ENCODE assay signal across 13 cellular contexts in the genomic region with DNA sequence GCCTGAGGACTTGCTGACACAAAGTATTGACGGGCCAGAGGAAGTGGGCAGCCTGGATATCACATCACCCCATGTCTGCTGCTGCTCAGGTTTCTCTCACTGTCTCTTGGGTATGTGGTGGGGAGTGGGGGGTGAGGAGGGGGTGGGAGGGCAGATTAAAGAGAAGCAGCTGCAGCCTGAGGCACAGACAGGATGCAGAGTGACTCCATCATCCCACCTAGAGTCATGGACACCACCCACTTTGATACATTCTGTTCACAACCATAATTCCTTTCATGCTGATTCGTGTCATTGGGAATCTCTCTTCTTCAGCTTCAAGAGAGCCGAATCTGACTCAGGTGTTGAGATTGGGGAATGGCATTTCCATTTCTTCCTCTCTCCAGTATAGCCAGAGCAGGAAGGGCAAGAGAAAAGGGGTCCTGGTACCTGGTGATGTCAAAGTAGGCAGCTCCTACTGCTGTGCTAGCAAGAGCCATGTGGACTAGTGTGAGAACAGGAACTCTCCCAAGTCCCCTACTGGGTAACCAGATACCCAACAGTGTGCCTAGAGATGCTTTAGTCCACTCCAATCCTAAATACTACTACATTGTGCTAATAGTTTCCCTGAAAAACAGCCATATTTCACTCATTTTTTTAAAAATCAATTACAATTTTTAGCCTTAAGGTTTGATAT. TPM values are rescaled to one million over a fixed set of nuclear protein-coding genes. Genes with fewer than 3 reads are reported as not detected.
DNase-seq lines count a peak whose midpoint lies in the region; ATAC-seq and TF ChIP-seq lines count a peak whose summit lies in the region.
"Had no signal": no experiment of that assay in that cellular context is flagged by ENCODE, and none has a peak within 500 bp of the region (broad histone marks: within the 10 kb centered on the region; RNA-seq: fewer than 3 reads in every experiment).

No MANE protein-coding gene starts in this region.

- H3K4me3 Mint-ChIP-seq in CD4-positive, alpha-beta memory T cell: no peak overlapping the region
- peak overlapping the region in 5 of 10 donors; percentile 14 to 51 (median 15) for H3K4me3 Mint-ChIP-seq in naive thymus-derived CD4-positive, alpha-beta T cell
- H3K4me3 Mint-ChIP-seq: H9 had no signal

- no peak for TF ChIP-seq CTCF in body of pancreas (IDR thresholded peaks at IDR 0.05)

- H3K36me3 ChIP-seq in CD4-positive, alpha-beta memory T cell (ENCODE audit: insufficient read depth, low read length): no peaks in the 10 kb centered on the region
- H3K36me3 ChIP-seq in adipocyte (ENCODE audit: control insufficient read depth, insufficient read depth, low read length, severe bottlenecking) (peaks cover 47% of the 10 kb centered on the region), body of pancreas (replicated peaks in 1 of 2; ENCODE audit: insufficient read depth in 1 of 2, low read depth in 2 of 2) (no peaks in the 10 kb centered on the region)
- no peaks in the 10 kb centered on the region for H3K36me3 ChIP-seq in naive thymus-derived CD4-positive, alpha-beta T cell (ENCODE audit: control insufficient read depth in 2 of 3, insufficient read depth in 3 of 3, low read length in 3 of 3)
- H3K36me3 ChIP-seq: MG63, pancreas had no signal

- no peaks in the 10 kb centered on the region for H3K27me3 ChIP-seq in CD4-positive, alpha-beta memory T cell (ENCODE audit: insufficient read depth, low read length)
- no peaks in the 10 kb centered on the region for H3K27me3 ChIP-seq in adipocyte (replicated peaks; ENCODE audit: control insufficient read depth, insufficient read depth, low read length)
- H3K27me3 ChIP-seq in naive thymus-derived CD4-positive, alpha-beta T cell (ENCODE audit: control insufficient read depth in 2 of 2, insufficient read depth in 2 of 2, low read length in 2 of 2): no peaks in the 10 kb centered on the region
- no peaks in the 10 kb centered on the region for H3K27me3 ChIP-seq in body of pancreas
- H3K27me3 ChIP-seq: MG63, pancreas had no signal

- H3K9me3 Mint-ChIP-seq in CD4-positive, alpha-beta memory T cell: no peaks in the 10 kb centered on the region
- peaks cover 0 to 5% (median 0%) of the 10 kb centered on the region in 11 donors for H3K9me3 Mint-ChIP-seq in naive thymus-derived CD4-positive, alpha-beta T cell
- H3K9me3 Mint-ChIP-seq: H9 had no signal

- no peaks in the 10 kb centered on the region for H3K36me3 Mint-ChIP-seq in CD4-positive, alpha-beta memory T cell
- peaks cover 0 to 20% (median 8%) of the 10 kb centered on the region in 5 donors for H3K36me3 Mint-ChIP-seq in naive thymus-derived CD4-positive, alpha-beta T cell

- peaks cover 45% of the 10 kb centered on the region for H3K4me1 ChIP-seq in CD4-positive, alpha-beta memory T cell (ENCODE audit: insufficient read depth, low read length)
- H3K4me1 ChIP-seq in adipocyte (ENCODE audit: control insufficient read depth, insufficient read depth, low read length) (peaks cover 33% of the 10 kb centered on the region), body of pancreas (no peaks in the 10 kb centered on the region)
- H3K4me1 ChIP-seq in naive thymus-derived CD4-positive, alpha-beta T cell (ENCODE audit: control insufficient read depth in 2 of 2, insufficient read depth in 2 of 2, low read length in 2 of 2): peaks cover 3 to 52% of the 10 kb centered on the region in 2 donors
- H3K4me1 ChIP-seq: pancreas had no signal

- no peak overlapping the region for H3K4me3 ChIP-seq in CD4-positive, alpha-beta memory T cell (ENCODE audit: low read length in 2 of 2)
- no peak overlapping the region for H3K4me3 ChIP-seq in Jurkat, Clone E6-1 (ENCODE audit: low read length)
- no peak overlapping the region for H3K4me3 ChIP-seq in adipocyte (ENCODE audit: low read length)
- no peak overlapping the region for H3K4me3 ChIP-seq in naive thymus-derived CD4-positive, alpha-beta T cell (ENCODE audit: low read length)
- H3K4me3 ChIP-seq in body of pancreas: no peak overlapping the region
- H3K4me3 ChIP-seq: MG63, pancreas, SK-N-MC had no signal

- peak overlapping the region; percentile 30 for H3K9ac ChIP-seq in adipocyte (ENCODE audit: low read length)

- POLR2A ChIA-PET in CD4-positive, alpha-beta memory T cell (lab: Charles Lee; ENCODE audit: partially characterized antibody): interaction anchor here (0.6 to 1.7 kb wide), 2 partner anchors 22 to 1118 kb away, joined by 3 to 6 read pairs; partner anchors contain the start of gene GRAMD2B
- POLR2A ChIA-PET in naive thymus-derived CD4-positive, alpha-beta T cell (lab: Charles Lee): interaction anchor here (0.5 to 7.4 kb wide), 3 partner anchors 23 to 328 kb away, joined by 3 to 73 read pairs (median 4); partner anchors contain the start of gene GRAMD2B

- no peaks in the 10 kb centered on the region for H3K9me3 ChIP-seq in CD4-positive, alpha-beta memory T cell (ENCODE audit: control insufficient read depth in 1 of 2, low read length in 2 of 2)
- H3K9me3 ChIP-seq in adipocyte (ENCODE audit: control insufficient read depth, low read length) (no peaks in the 10 kb centered on the region), body of pancreas (no peaks in the 10 kb centered on the region)
- H3K9me3 ChIP-seq in naive thymus-derived CD4-positive, alpha-beta T cell (ENCODE audit: control insufficient read depth in 2 of 3, low read length in 3 of 3): no peaks in the 10 kb centered on the region
- H3K9me3 ChIP-seq: MG63, pancreas had no signal

- 88 to 89% methylated on average over 3 of the region's 3 CpGs for WGBS in body of pancreas, 2 donors

- peaks cover 39 to 62% (median 48%) of the 10 kb centered on the region in 4 donors for H3K4me1 Mint-ChIP-seq in CD4-positive, alpha-beta memory T cell
- H3K4me1 Mint-ChIP-seq in naive thymus-derived CD4-positive, alpha-beta T cell: peaks cover 29 to 80% (median 69%) of the 10 kb centered on the region in 7 donors

- intact Hi-C loops in CD4-positive, alpha-beta memory T cell (cut with micrococcal nuclease): loop anchor here (5.0 kb wide), 1 partner anchor 62 kb away; no protein-coding TSS in a partner anchor
- intact Hi-C loops in naive thymus-derived CD4-positive, alpha-beta T cell (cut with micrococcal nuclease): loop anchor here (10.0 kb wide), 2 partner anchors 1069 to 1639 kb away; partner anchors contain the start of genes PRRC1 (in 1 of the 2) and SLC12A2 (in 1 of the 2)
- intact Hi-C loops in body of pancreas (cut with DNase I): no loop called here

- H3K27ac ChIP-seq in CD4-positive, alpha-beta memory T cell (ENCODE audit: low read depth, low read length): no peak overlapping the region
- peak overlapping the region; percentile 34 for H3K27ac ChIP-seq in naive thymus-derived CD4-positive, alpha-beta T cell (ENCODE audit: low read depth, low read length)
- no peak overlapping the region for H3K27ac ChIP-seq in body of pancreas
- H3K27ac ChIP-seq: pancreas, SK-N-MC had no signal

- ATAC-seq in naive thymus-derived CD4-positive, alpha-beta T cell: no peak
- ATAC-seq in body of pancreas: no peak
- ATAC-seq: pancreas had no signal

- peak overlapping the region in 6 of 7 donors; percentile 4 to 86 (median 72) for H3K27ac Mint-ChIP-seq in CD4-positive, alpha-beta memory T cell
- H3K27ac Mint-ChIP-seq in naive thymus-derived CD4-positive, alpha-beta T cell: peak overlapping the region; percentile 44 to 99 (median 90)
- H3K27ac Mint-ChIP-seq: H9 had no signal

- no peak for DNase-seq in CD4-positive, alpha-beta memory T cell
- peak; percentile 22 for DNase-seq in Jurkat, Clone E6-1 (ENCODE audit: low read depth, low spot score)
- DNase-seq in adipocyte (ENCODE audit: low read depth) (peak; percentile 39), body of pancreas (no peak), dedifferentiated amniotic fluid mesenchymal stem cell (ENCODE audit: extremely low spot score) (no peak), amygdala (lab: John Stamatoyannopoulos, UW) (no peak), HT-29 (ENCODE audit: low spot score) (no peak)
- no peak for DNase-seq in naive thymus-derived CD4-positive, alpha-beta T cell
- DNase-seq: H9, left cardiac atrium, pancreas had no signal

- TF ChIP-seq POLR2A in body of pancreas (IDR thresholded peaks at IDR 0.05): no peak

- CTCF ChIA-PET in CD4-positive, alpha-beta memory T cell (lab: Charles Lee; ENCODE audit: partially characterized antibody): interaction anchor here (1.0 kb wide), 2 partner anchors 54 to 601 kb away, joined by 3 to 5 read pairs; no protein-coding TSS in a partner anchor
- CTCF ChIA-PET in naive thymus-derived CD4-positive, alpha-beta T cell (lab: Charles Lee): interaction anchor here (0.8 kb wide), 1 partner anchor 54 kb away, joined by 4 read pairs; no protein-coding TSS in a partner anchor

- no peaks in the 10 kb centered on the region for H3K27me3 Mint-ChIP-seq in CD4-positive, alpha-beta memory T cell
- no peaks in the 10 kb centered on the region for H3K27me3 Mint-ChIP-seq in naive thymus-derived CD4-positive, alpha-beta T cell

RNA-seq across cellular contexts. Expression of gene GRAMD2B, which starts 22.4 kb away (rescaled TPM):
- 1 to 10 TPM; 4.8 to 6.1 TPM for total RNA-seq in CD4-positive, alpha-beta memory T cell
- 1 to 10 TPM; 4.0 to 5.5 TPM for polyA plus RNA-seq in CD4-positive, alpha-beta memory T cell
- 5.3 TPM for polyA plus RNA-seq in Jurkat, Clone E6-1 (2012; ENCODE audit: insufficient read depth, insufficient read length)
- 1 to 10 TPM; 5.2 to 9.6 (median 7.1) TPM for total RNA-seq in naive thymus-derived CD4-positive, alpha-beta T cell
- polyA plus RNA-seq in naive thymus-derived CD4-positive, alpha-beta T cell: 1 to 10 TPM; 3.8 to 9.8 TPM
- 10 to 100 TPM; 34.9 to 35.8 TPM for total RNA-seq in body of pancreas
- 4.0 and 5.7 TPM in 2 replicates for total RNA-seq in HT-29 (2014; rRNA removed; shearing (Covaris generic))

Comparison
In these comparisons a context has a peak if more than half of its experiments do, and no peak if none do; other contexts are left out.
1. DNase-seq: peak in Jurkat, Clone E6-1 (single experiment) and adipocyte (single experiment); none in CD4-positive, alpha-beta memory T cell (0 of 5), naive thymus-derived CD4-positive, alpha-beta T cell (0 of 9), body of pancreas (0 of 4), dedifferentiated amniotic fluid mesenchymal stem cell (single experiment), amygdala (0 of 56) and HT-29 (single experiment).